Comparison of ENCODE assay signal across 8 cellular contexts in the genomic region with DNA sequence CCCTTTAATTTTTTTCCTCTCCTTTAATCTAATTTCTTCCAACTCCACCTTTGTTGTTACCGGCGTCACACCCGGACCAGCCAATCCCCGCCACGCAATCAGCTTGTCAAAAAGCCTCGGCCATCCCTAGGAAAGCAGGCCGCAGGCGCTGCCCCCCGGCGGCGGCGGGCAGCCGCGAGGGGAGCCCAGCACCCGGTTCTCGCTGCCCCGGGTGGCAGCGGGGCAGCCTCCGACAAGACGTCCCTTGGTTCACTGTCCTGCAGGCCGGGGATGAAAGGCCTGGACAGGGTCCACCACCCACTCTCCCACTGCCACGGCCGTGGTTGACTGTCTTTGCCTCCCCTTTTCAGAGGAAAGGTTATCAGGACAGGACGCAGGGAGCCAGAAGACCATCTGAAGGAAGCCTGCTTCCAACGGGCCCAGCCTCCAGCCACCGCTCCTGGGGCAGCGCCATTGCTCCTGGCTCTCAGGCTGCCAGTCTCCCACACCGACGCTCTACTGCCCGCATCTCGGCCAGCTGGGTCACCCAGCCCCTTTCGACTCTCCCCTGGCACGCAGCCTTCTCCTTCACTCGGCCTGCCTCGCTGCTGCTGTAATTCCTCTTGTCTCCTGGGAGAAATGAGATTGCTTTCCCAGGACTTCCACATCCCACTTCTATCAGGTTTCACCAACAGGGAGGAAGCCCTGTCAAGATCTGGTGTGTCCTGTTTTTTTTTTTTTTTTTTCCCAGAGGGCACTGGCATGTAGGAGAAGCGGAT. TPM values are rescaled to one million over a fixed set of nuclear protein-coding genes. Genes with fewer than 3 reads are reported as not detected.
DNase-seq lines count a peak whose midpoint lies in the region; ATAC-seq, FAIRE-seq and TF ChIP-seq lines count a peak whose summit lies in the region.

No MANE protein-coding gene starts in this region.

- TF ChIP-seq CTCF in DOHH2 (IDR thresholded peaks at IDR 0.05; ENCODE audit: low read depth, low read length, poor library complexity, severe bottlenecking), result no peak
- peak; percentile 39 for TF ChIP-seq CTCF in RWPE1 (conservative IDR thresholded peaks at IDR 0.05; ENCODE audit: low read depth)
- no peak for TF ChIP-seq CTCF in astrocyte (IDR thresholded peaks at IDR 0.05; ENCODE audit: insufficient read depth, low read depth, low read length)
- peak in 1 of 2 donors; percentile 46 for TF ChIP-seq CTCF in right atrium auricular region (IDR thresholded peaks at IDR 0.05)
- no peak for TF ChIP-seq CTCF in pancreas (IDR thresholded peaks at IDR 0.05)

- WGBS in pancreas, 2 donors, result 1 to 2% methylated on average over 36 of the region's 36 CpGs

- H3K79me2 ChIP-seq in DOHH2 (ENCODE audit: control insufficient read depth, low read length), result peaks cover 36% of the 10 kb centered on the region
- peaks cover 36% of the 10 kb centered on the region for H3K79me2 ChIP-seq in astrocyte (ENCODE audit: insufficient read depth, low read length)

- H3K27ac ChIP-seq in DOHH2 (ENCODE audit: low read depth, low read length), result peak overlapping the region; percentile 82
- H3K27ac ChIP-seq in RWPE1, result peak overlapping the region; percentile 99
- H3K27ac ChIP-seq in astrocyte (ENCODE audit: low read depth, low read length), result peak overlapping the region; percentile 73
- H3K27ac ChIP-seq in right atrium auricular region, result peak overlapping the region; percentile 98 to 99
- peak overlapping the region; percentile 93 to 98 (median 97) for H3K27ac ChIP-seq in pancreas

- no peaks in the 10 kb centered on the region for H3K9me2 ChIP-seq in DOHH2 (replicated peaks; ENCODE audit: control insufficient read depth, low read length)

- H2AFZ ChIP-seq in astrocyte (ENCODE audit: low read depth, low read length), result peak overlapping the region; percentile 77

- H3K4me1 ChIP-seq in DOHH2 (ENCODE audit: control insufficient read depth, low read length) (peaks cover 13% of the 10 kb centered on the region), astrocyte (ENCODE audit: insufficient read depth, low read length) (peaks cover 28% of the 10 kb centered on the region), right atrium auricular region (peaks cover 3 to 30% of the 10 kb centered on the region in 2 donors), pancreas (peaks cover 12 to 28% (median 21%) of the 10 kb centered on the region in 3 donors)

- no peaks in the 10 kb centered on the region for H3K9me3 Mint-ChIP-seq in astrocyte (ENCODE audit: unreplicated experiment)

- H3K4me3 ChIP-seq in DOHH2 (ENCODE audit: low read length), result peak overlapping the region; percentile 78
- H3K4me3 ChIP-seq in astrocyte (ENCODE audit: insufficient read depth, low read depth, low read length), result peak overlapping the region; percentile 76
- H3K4me3 ChIP-seq in right atrium auricular region, result peak overlapping the region; percentile 91 to 92
- peak overlapping the region; percentile 45 to 95 (median 88) for H3K4me3 ChIP-seq in pancreas

- ATAC-seq in pancreas (peak; percentile 6 to 42 (median 27)), GM21786 (IDR thresholded peaks at IDR 0.05; ENCODE audit: unreplicated experiment) (no peak), HG02798 (IDR thresholded peaks at IDR 0.05; ENCODE audit: poor library complexity, unreplicated experiment) (no peak)

- peaks cover 9% of the 10 kb centered on the region for H3K4me1 Mint-ChIP-seq in astrocyte (ENCODE audit: low read depth, unreplicated experiment)

- CTCF ChIA-PET in RWPE1 (lab: Yijun Ruan, JAX), result interaction anchor here (0.7 kb wide), 3 partner anchors 126 to 671 kb away, joined by 3 to 5 read pairs (median 5); no protein-coding TSS in a partner anchor

- H3K27me3 Mint-ChIP-seq in astrocyte (ENCODE audit: low read depth, unreplicated experiment), result no peaks in the 10 kb centered on the region

- intact Hi-C loops in pancreas (cut with DNase I), result no loop called here

- H3K4me3 Mint-ChIP-seq in astrocyte (ENCODE audit: unreplicated experiment), result peak overlapping the region; percentile 92

- peaks cover 9% of the 10 kb centered on the region for H3F3A ChIP-seq in DOHH2 (ENCODE audit: control insufficient read depth, insufficient read depth)

- H3K27ac Mint-ChIP-seq in astrocyte (ENCODE audit: unreplicated experiment), result peak overlapping the region; percentile 86

- FAIRE-seq in astrocyte (lab: Jason Lieb, UNC) (no peak), pancreas (lab: Jason Lieb, UNC) (no peak)

- H4K20me1 ChIP-seq in DOHH2 (ENCODE audit: control insufficient read depth, insufficient read depth, low read depth, low read length), result no peaks in the 10 kb centered on the region
- peaks cover 22% of the 10 kb centered on the region for H4K20me1 ChIP-seq in astrocyte (ENCODE audit: insufficient read depth, low read length)

- H3K27me3 ChIP-seq in DOHH2 (ENCODE audit: control insufficient read depth, low read length) (no peaks in the 10 kb centered on the region), astrocyte (ENCODE audit: insufficient read depth, low read length) (no peaks in the 10 kb centered on the region), right atrium auricular region (no peaks in the 10 kb centered on the region), pancreas (no peaks in the 10 kb centered on the region)

- no peaks in the 10 kb centered on the region for H3K9me3 ChIP-seq in DOHH2 (ENCODE audit: control insufficient read depth, insufficient read depth, low read length)
- no peaks in the 10 kb centered on the region for H3K9me3 ChIP-seq in astrocyte (ENCODE audit: insufficient read depth, low read depth, low read length)
- H3K9me3 ChIP-seq in right atrium auricular region, result no peaks in the 10 kb centered on the region
- no peaks in the 10 kb centered on the region for H3K9me3 ChIP-seq in pancreas

- H3K36me3 ChIP-seq in DOHH2 (ENCODE audit: control insufficient read depth, low read length) (peaks cover 16% of the 10 kb centered on the region), astrocyte (ENCODE audit: insufficient read depth, low read length) (peaks cover under 1% of the 10 kb centered on the region), right atrium auricular region (no peaks in the 10 kb centered on the region), pancreas (no peaks in the 10 kb centered on the region)

- POLR2A ChIA-PET in RWPE1 (lab: Yijun Ruan, JAX; ENCODE audit: low non-redundant PET), result interaction anchor here (0.5 to 1.4 kb wide), 6 partner anchors 75 to 930 kb away, joined by 3 to 4 read pairs (median 3); no protein-coding TSS in a partner anchor

- H3K9ac ChIP-seq in astrocyte (ENCODE audit: low read length), result peak overlapping the region; percentile 83

- DNase-seq in Kasumi-1 (lab: John Stamatoyannopoulos, UW), result peak; percentile 67 to 70
- peak; percentile 60 for DNase-seq in RWPE1 (ENCODE audit: low spot score)
- peak; percentile 63 for DNase-seq in astrocyte (ENCODE audit: low read depth)
- DNase-seq in right atrium auricular region (ENCODE audit: low spot score), result peak; percentile 89
- DNase-seq in pancreas, result peak; percentile 64 to 84 (median 80)

- H3K4me2 ChIP-seq in DOHH2 (ENCODE audit: low read length) (peak overlapping the region; percentile 88), astrocyte (ENCODE audit: low read length) (peak overlapping the region; percentile 98)

- H3K36me3 Mint-ChIP-seq in astrocyte (ENCODE audit: low read depth, unreplicated experiment), result no peaks in the 10 kb centered on the region

RNA-seq across cellular contexts. Expression of gene UBTF, which starts 2.8 kb away (rescaled TPM):
- 43.2 and 48.0 TPM in 2 replicates for total RNA-seq in astrocyte
- total RNA-seq in right atrium auricular region, result 10 to 100 TPM; 39.3 to 42.3 TPM
- 10 to 100 TPM; 31.9 to 51.8 (median 35.6) TPM for total RNA-seq in pancreas
- 10 to 100 TPM; 40.9 to 44.1 TPM for polyA plus RNA-seq in pancreas

RNA-seq across cellular contexts. Expression of gene ATXN7L3, which starts 22.6 kb away (rescaled TPM):
- total RNA-seq in astrocyte, result 87.0 and 96.0 TPM in 2 replicates
- 10 to 100 TPM; 24.5 to 38.9 TPM for total RNA-seq in right atrium auricular region
- total RNA-seq in pancreas, result 10 to 100 TPM; 21.1 to 38.0 (median 24.5) TPM
- polyA plus RNA-seq in pancreas, result 10 to 100 TPM; 29.8 to 32.0 TPM

RNA-seq across cellular contexts. Expression of gene TMUB2, which starts 35.5 kb away (rescaled TPM):
- total RNA-seq in astrocyte (28.2 and 28.8 TPM in 2 replicates), right atrium auricular region (10 to 100 TPM; 26.4 to 26.6 TPM), pancreas (10 to 100 TPM; 10.4 to 24.6 (median 14.8) TPM)
- polyA plus RNA-seq in pancreas, result 10 to 100 TPM; 42.2 to 50.9 TPM

RNA-seq across cellular contexts. Expression of gene SLC4A1, which starts 45.6 kb away (rescaled TPM):
- not detected in 2 replicates for total RNA-seq in astrocyte
- 1 to 10 TPM in 1 of 2 donors, under 1 TPM in 1; 0.47 to 1.1 TPM for total RNA-seq in right atrium auricular region
- total RNA-seq in pancreas, result under 1 TPM in 2 of 6 donors, not detected in 4; 0.24 to 0.37 TPM
- not detected for polyA plus RNA-seq in pancreas

RNA-seq across cellular contexts. Expression of gene ASB16, which starts 51.8 kb away (rescaled TPM):
- total RNA-seq in astrocyte (not detected in 2 replicates), right atrium auricular region (1 to 10 TPM; 8.3 TPM), pancreas (1 to 10 TPM; 1.1 to 3.9 (median 2.3) TPM)
- 1 to 10 TPM; 1.9 to 2.9 TPM for polyA plus RNA-seq in pancreas

Comparison
In these comparisons a context has a peak if more than half of its experiments do, and no peak if none do; other contexts are left out.
1. ATAC-seq: peak in pancreas (4 of 4); none in GM21786 (single experiment) and HG02798 (single experiment).
2. Peak in every context shown above with its lines, with median percentiles within 50 percentile points of each other: H3K27ac ChIP-seq, H3K4me3 ChIP-seq and DNase-seq.